13 cellular contexts compared by ENCODE assay signal in genomic region chr13:75704942-75705320, GRCh38.
DNase-seq lines count a peak whose midpoint lies in the region; ATAC-seq and TF ChIP-seq lines count a peak whose summit lies in the region.
"Had no signal": no experiment of that assay in that cellular context is flagged by ENCODE, and none has a peak within 500 bp of the region (broad histone marks: within the 10 kb centered on the region; RNA-seq: fewer than 3 reads in every experiment).

No MANE protein-coding gene starts in this region.

- H3K4me3 ChIP-seq in prostate gland: no peak overlapping the region
- H3K4me3 ChIP-seq: gastrocnemius medialis had no signal

- no peaks in the 10 kb centered on the region for H3K4me1 ChIP-seq in prostate gland (replicated peaks)

- no peaks in the 10 kb centered on the region for H3K9me3 ChIP-seq in prostate gland
- H3K9me3 ChIP-seq: gastrocnemius medialis had no signal

- peak in 1 of 4 experiments; percentile 38 for TF ChIP-seq CTCF in prostate gland (IDR thresholded peaks at IDR 0.05)

- 46% methylated on average over 10 of the region's 10 CpGs for WGBS in prostate gland

- H3K27ac ChIP-seq in epithelial cell of prostate: peak overlapping the region; percentile 96
- peak overlapping the region; percentile 65 to 70 for H3K27ac ChIP-seq in prostate gland

- no peaks in the 10 kb centered on the region for H3K36me3 ChIP-seq in prostate gland
- H3K36me3 ChIP-seq: gastrocnemius medialis had no signal

- H3K27me3 ChIP-seq in prostate gland (replicated peaks; ENCODE audit: insufficient read depth): no peaks in the 10 kb centered on the region
- H3K27me3 ChIP-seq: gastrocnemius medialis had no signal

- no peak for TF ChIP-seq POLR2A in prostate gland (IDR thresholded peaks at IDR 0.05)

- ATAC-seq in HG03432 (IDR thresholded peaks at IDR 0.05; ENCODE audit: unreplicated experiment) (no peak), HG03175 (IDR thresholded peaks at IDR 0.05; ENCODE audit: unreplicated experiment) (no peak)
- ATAC-seq: naive thymus-derived CD8-positive, alpha-beta T cell had no signal

- DNase-seq in DMS79 treated with DMSO at 0.1 percent for 48 hours (lab: John Stamatoyannopoulos, UW) (peak; percentile 41), NCI-H510A treated with DMSO at 0.1 percent for 48 hours (lab: John Stamatoyannopoulos, UW) (peak; percentile 4), epithelial cell of prostate (ENCODE audit: low read depth, low spot score) (peak; percentile 77), prostate gland (ENCODE audit: low spot score) (peak; percentile 62), GF-D8 (lab: John Stamatoyannopoulos, UW) (no peak), NCI-H1930 (lab: John Stamatoyannopoulos, UW) (no peak)
- DNase-seq: activated CD4-positive, alpha-beta T cell treated with anti-CD3 and anti-CD28 coated beads, Interleukin-2, amount 50 U/mL, for 4 hours; gastrocnemius medialis; Karpas-422; naive thymus-derived CD8-positive, alpha-beta T cell; stimulated activated CD4-positive, alpha-beta T cell treated with anti-CD3 and anti-CD28 coated beads, Interleukin-4, amount 100 ng/mL, for 4 hours had no signal

- intact Hi-C loops in prostate gland (cut with DNase I): loop anchor here (10.0 kb wide), 1 partner anchor 310 kb away; no protein-coding TSS in a partner anchor

Comparison
In these comparisons a context has a peak if more than half of its experiments do, and no peak if none do; other contexts are left out.
1. DNase-seq: peak in DMS79 treated with DMSO at 0.1 percent for 48 hours (single experiment), NCI-H510A treated with DMSO at 0.1 percent for 48 hours (single experiment), epithelial cell of prostate (single experiment) and prostate gland (single experiment); none in GF-D8 (single experiment) and NCI-H1930 (0 of 2).